ENCODE assay signal across 10 cellular contexts in genomic region chr21:14687277-14687642, GRCh38.
DNase-seq lines count a peak whose midpoint lies in the region; ATAC-seq and TF ChIP-seq lines count a peak whose summit lies in the region.
"Had no signal": no experiment of that assay in that cellular context is flagged by ENCODE, and none has a peak within 500 bp of the region (broad histone marks: within the 10 kb centered on the region; RNA-seq: fewer than 3 reads in every experiment).

No MANE protein-coding gene starts in this region.

- H3K9me3 ChIP-seq in gastroesophageal sphincter (no peaks in the 10 kb centered on the region), esophagus muscularis mucosa (no peaks in the 10 kb centered on the region), Caco-2 (no peaks in the 10 kb centered on the region)

- no peak overlapping the region for H3K27ac ChIP-seq in gastroesophageal sphincter
- H3K27ac ChIP-seq in esophagus muscularis mucosa (replicated peaks in 1 of 4) = no peak overlapping the region

- H3K4me1 Mint-ChIP-seq in IgD-negative memory B cell (peaks cover 48 to 56% (median 54%) of the 10 kb centered on the region in 3 donors), Caco-2 (ENCODE audit: low read depth, unreplicated experiment) (no peaks in the 10 kb centered on the region)
- H3K4me1 Mint-ChIP-seq: brain had no signal

- H3K27ac Mint-ChIP-seq in IgD-negative memory B cell (peak overlapping the region; percentile 80 to 97 (median 94)), Caco-2 (ENCODE audit: unreplicated experiment) (no peak overlapping the region)
- H3K27ac Mint-ChIP-seq: brain had no signal

- CTCF ChIA-PET in Caco-2 (lab: Charles Lee) = no interaction called here

- H3K27me3 Mint-ChIP-seq in IgD-negative memory B cell (no peaks in the 10 kb centered on the region), Caco-2 (ENCODE audit: insufficient read depth, unreplicated experiment) (no peaks in the 10 kb centered on the region)

- intact Hi-C loops in lower leg skin (cut with DNase I; ENCODE audit: low total_unique reads) (no loop called here), esophagus muscularis mucosa (cut with DNase I) (no loop called here), Caco-2 (cut with micrococcal nuclease; ENCODE audit: unreplicated experiment) (no loop called here)

- no peak for DNase-seq in lower leg skin (ENCODE audit: low spot score in 2 of 2)
- no peak for DNase-seq in esophagus muscularis mucosa (ENCODE audit: extremely low spot score)
- no peak for DNase-seq in Caco-2
- no peak for DNase-seq in H4 (ENCODE audit: low spot score)
- DNase-seq: kidney had no signal

- no peaks in the 10 kb centered on the region for H3K4me1 ChIP-seq in gastroesophageal sphincter
- H3K4me1 ChIP-seq in esophagus muscularis mucosa = no peaks in the 10 kb centered on the region
- H3K4me1 ChIP-seq in Caco-2 = no peaks in the 10 kb centered on the region

- TF ChIP-seq CTCF in gastroesophageal sphincter (IDR thresholded peaks at IDR 0.05) (no peak), lower leg skin (IDR thresholded peaks at IDR 0.05) (no peak), esophagus muscularis mucosa (IDR thresholded peaks at IDR 0.05) (no peak), Caco-2 (IDR thresholded peaks at IDR 0.05; ENCODE audit: insufficient read depth in 1 of 2, low read depth in 1 of 2, low read length in 1 of 2, severe bottlenecking in 1 of 2, unreplicated experiment in 1 of 2) (no peak)

- TF ChIP-seq POLR2A in gastroesophageal sphincter (IDR thresholded peaks at IDR 0.05) (no peak), lower leg skin (IDR thresholded peaks at IDR 0.05) (no peak), esophagus muscularis mucosa (IDR thresholded peaks at IDR 0.05; ENCODE audit: low read depth) (no peak)

- ATAC-seq in GM18517 (IDR thresholded peaks at IDR 0.05; ENCODE audit: unreplicated experiment) (peak; percentile 55), GM21786 (IDR thresholded peaks at IDR 0.05; ENCODE audit: unreplicated experiment) (peak; percentile 44), gastroesophageal sphincter (peak; percentile 34)

- H3K36me3 ChIP-seq in gastroesophageal sphincter = no peaks in the 10 kb centered on the region
- no peaks in the 10 kb centered on the region for H3K36me3 ChIP-seq in esophagus muscularis mucosa
- H3K36me3 ChIP-seq in Caco-2 (ENCODE audit: control insufficient read depth, insufficient read depth, low read length) = no peaks in the 10 kb centered on the region

- H3K36me3 Mint-ChIP-seq in IgD-negative memory B cell (peaks cover 2% of the 10 kb centered on the region), Caco-2 (ENCODE audit: insufficient read depth, unreplicated experiment) (no peaks in the 10 kb centered on the region)
- H3K36me3 Mint-ChIP-seq: brain had no signal

- TF ChIP-seq EP300 in gastroesophageal sphincter (IDR thresholded peaks at IDR 0.05) (no peak), esophagus muscularis mucosa (IDR thresholded peaks at IDR 0.05) (no peak)

- H3K4me3 Mint-ChIP-seq in IgD-negative memory B cell = peak overlapping the region in 3 of 4 donors; percentile 50 to 80 (median 77)
- no peak overlapping the region for H3K4me3 Mint-ChIP-seq in Caco-2 (ENCODE audit: unreplicated experiment)
- H3K4me3 Mint-ChIP-seq: brain had no signal

- POLR2A ChIA-PET in Caco-2 (lab: Charles Lee) = no interaction called here

- no TSS peak for BruUV-seq in Caco-2 (replicated peaks; lab: Mats Ljungman, UMichigan)

- H3K9me3 Mint-ChIP-seq in IgD-negative memory B cell (peaks cover 0 to 2% (median 0%) of the 10 kb centered on the region in 3 donors), Caco-2 (ENCODE audit: unreplicated experiment) (peaks cover 9% of the 10 kb centered on the region)
- H3K9me3 Mint-ChIP-seq: brain had no signal

- H3K27me3 ChIP-seq in gastroesophageal sphincter = no peaks in the 10 kb centered on the region
- H3K27me3 ChIP-seq in esophagus muscularis mucosa = no peaks in the 10 kb centered on the region
- no peaks in the 10 kb centered on the region for H3K27me3 ChIP-seq in Caco-2 (replicated peaks; ENCODE audit: control insufficient read depth, insufficient read depth, low read length)

- H3K4me3 ChIP-seq in gastroesophageal sphincter = no peak overlapping the region
- no peak overlapping the region for H3K4me3 ChIP-seq in lower leg skin (ENCODE audit: low read depth, poor library complexity, severe bottlenecking)
- H3K4me3 ChIP-seq in esophagus muscularis mucosa = no peak overlapping the region
- no peak overlapping the region for H3K4me3 ChIP-seq in Caco-2 (ENCODE audit: low read depth, low read length)
